ENCODE assay signal across 1 cellular context in genomic region chr2:97645700-97646629, GRCh38.
TF ChIP-seq lines count a peak whose summit lies in the region.

Gene COX5B, plus strand, starts transcription at chr2:97646062. Its CDS starts 25 bp downstream, at chr2:97646087.

TF ChIP-seq in HepG2, 621 proteins besides CTCF, POLR2A, EP300 and RAD21 (continued from another document and continues in another):
- TF ChIP-seq ZBTB33 (CRISPR knock-in tag; IDR thresholded peaks at IDR 0.05): peak; percentile 35; the same call in 1 of the 2 replicates
- no peak; the same call in 1 of the 2 replicates for TF ChIP-seq TOPORS (CRISPR knock-in tag; IDR thresholded peaks at IDR 0.05)
- TF ChIP-seq ZNF761 (CRISPR knock-in tag; conservative IDR thresholded peaks at IDR 0.05): 0 out of 2 replicates have a peak, but pooled peaks have one; percentile 16
- TF ChIP-seq ZNF792 (CRISPR knock-in tag; IDR thresholded peaks at IDR 0.05): peak; percentile 48
- TF ChIP-seq ISL2 (CRISPR knock-in tag; IDR thresholded peaks at IDR 0.05): peak; percentile 68
- peak; percentile 69 for TF ChIP-seq SMAD3 (CRISPR knock-in tag; IDR thresholded peaks at IDR 0.05)
- TF ChIP-seq ZNF552 (CRISPR knock-in tag; IDR thresholded peaks at IDR 0.05; ENCODE audit: borderline replicate concordance): peak; percentile 78; the same call in 1 of the 2 replicates
- TF ChIP-seq RBM22 (optimal IDR thresholded peaks at IDR 0.05; ENCODE audit: low read length): no peak
- TF ChIP-seq PREB (CRISPR knock-in tag; IDR thresholded peaks at IDR 0.05): no peak
- 0 out of 2 replicates have a peak, but pooled peaks have one; percentile 18 for TF ChIP-seq ZNF776 (CRISPR knock-in tag; IDR thresholded peaks at IDR 0.05)
- TF ChIP-seq HOXA7 (CRISPR knock-in tag; IDR thresholded peaks at IDR 0.05): no peak
- TF ChIP-seq TBX3 (IDR thresholded peaks at IDR 0.05; ENCODE audit: borderline replicate concordance): no peak
- no peak for TF ChIP-seq NR1H2 (CRISPR knock-in tag; IDR thresholded peaks at IDR 0.05; ENCODE audit: borderline replicate concordance, low read depth)
- no peak for TF ChIP-seq FOXA1 (IDR thresholded peaks at IDR 0.05)
- no peak for TF ChIP-seq FOXA1 (CRISPR knock-in tag; IDR thresholded peaks at IDR 0.05)
- TF ChIP-seq ZNF746 (CRISPR knock-in tag; IDR thresholded peaks at IDR 0.05): peak; percentile 73; the same call in 1 of the 2 replicates
- TF ChIP-seq HCFC1 (IDR thresholded peaks at IDR 0.05; ENCODE audit: low read depth, low read length): peak; percentile 35; the same call in 1 of the 2 replicates
- TF ChIP-seq STAT6 (CRISPR knock-in tag; IDR thresholded peaks at IDR 0.05; ENCODE audit: borderline replicate concordance): peak; percentile 61; the same call in 1 of the 2 replicates
- TF ChIP-seq TBX2 (CRISPR knock-in tag; IDR thresholded peaks at IDR 0.05; ENCODE audit: borderline replicate concordance): peak; percentile 78
- no peak for TF ChIP-seq NFIB (CRISPR knock-in tag; IDR thresholded peaks at IDR 0.05; ENCODE audit: borderline replicate concordance)
- no peak for TF ChIP-seq TOE1 (CRISPR knock-in tag; IDR thresholded peaks at IDR 0.05)
- TF ChIP-seq MAX (IDR thresholded peaks at IDR 0.05): peak; percentile 80; the same call in 1 of the 2 replicates
- TF ChIP-seq GATAD1 (CRISPR knock-in tag; IDR thresholded peaks at IDR 0.05): peak; percentile 89
- 0 out of 2 replicates have a peak, but pooled peaks have one; percentile 45 for TF ChIP-seq CREM (IDR thresholded peaks at IDR 0.05)
- TF ChIP-seq CREM (CRISPR knock-in tag; IDR thresholded peaks at IDR 0.05): no peak
- peak; percentile 96 for TF ChIP-seq HINFP (CRISPR knock-in tag; IDR thresholded peaks at IDR 0.05; ENCODE audit: low read depth)
- TF ChIP-seq XRCC5 (optimal IDR thresholded peaks at IDR 0.05; ENCODE audit: low read length): peak; percentile 58
- TF ChIP-seq ZNF367 (CRISPR knock-in tag; IDR thresholded peaks at IDR 0.05; ENCODE audit: borderline replicate concordance): peak; percentile 86; the same call in 1 of the 2 replicates
- peak; percentile 54 for TF ChIP-seq IKZF5 (CRISPR knock-in tag; IDR thresholded peaks at IDR 0.05)
- TF ChIP-seq BHLHE40 (IDR thresholded peaks at IDR 0.05; ENCODE audit: low read length): no peak; the same call in 1 of the 2 replicates
- TF ChIP-seq CENPBD1 (CRISPR knock-in tag; IDR thresholded peaks at IDR 0.05; ENCODE audit: borderline replicate concordance, low read depth): 0 out of 2 replicates have a peak, but pooled peaks have one; percentile 75
- TF ChIP-seq ZNF83 (CRISPR knock-in tag; IDR thresholded peaks at IDR 0.05; ENCODE audit: borderline replicate concordance): peak; percentile 65; the same call in 1 of the 2 replicates
- TF ChIP-seq BRF2 (CRISPR knock-in tag; IDR thresholded peaks at IDR 0.05): peak; percentile 24; the same call in 1 of the 2 replicates
- peak; percentile 89; the same call in 1 of the 2 replicates for TF ChIP-seq ZNF772 (CRISPR knock-in tag; IDR thresholded peaks at IDR 0.05)
- TF ChIP-seq ZNF891 (CRISPR knock-in tag; IDR thresholded peaks at IDR 0.05): peak; percentile 92
- TF ChIP-seq ZNF274 (CRISPR knock-in tag; IDR thresholded peaks at IDR 0.05): peak; percentile 81
- no peak for TF ChIP-seq CHD2 (IDR thresholded peaks at IDR 0.05; ENCODE audit: low read depth, low read length)
- peak; percentile 85 for TF ChIP-seq ZSCAN31 (CRISPR knock-in tag; IDR thresholded peaks at IDR 0.05; ENCODE audit: low read depth)
- TF ChIP-seq RFX5 (IDR thresholded peaks at IDR 0.05; ENCODE audit: low read depth, low read length): no peak; the same call in 1 of the 2 replicates
- TF ChIP-seq BRD4 (CRISPR knock-in tag; IDR thresholded peaks at IDR 0.05): peak; percentile 91
- no peak for TF ChIP-seq NFE2L2 (IDR thresholded peaks at IDR 0.05; ENCODE audit: low read length)
- TF ChIP-seq WIZ (CRISPR knock-in tag; IDR thresholded peaks at IDR 0.05): peak; percentile 29; the same call in 1 of the 2 replicates
- TF ChIP-seq POGZ (CRISPR knock-in tag; IDR thresholded peaks at IDR 0.05): no peak
- TF ChIP-seq RARA (CRISPR knock-in tag; IDR thresholded peaks at IDR 0.05): no peak
- TF ChIP-seq ONECUT2 (CRISPR knock-in tag; IDR thresholded peaks at IDR 0.05): no peak
- peak; percentile 93; the same call in 1 of the 2 replicates for TF ChIP-seq KLF6 (CRISPR knock-in tag; IDR thresholded peaks at IDR 0.05)
- 0 out of 2 replicates have a peak, but pooled peaks have one; percentile 76 for TF ChIP-seq ZNF678 (CRISPR knock-in tag; IDR thresholded peaks at IDR 0.05)
- peak; percentile 60; the same call in 1 of the 2 replicates for TF ChIP-seq ZNF556 (CRISPR knock-in tag; IDR thresholded peaks at IDR 0.05; ENCODE audit: borderline replicate concordance)
- peak; percentile 67; the same call in 1 of the 2 replicates for TF ChIP-seq MYC (CRISPR knock-in tag; IDR thresholded peaks at IDR 0.05; ENCODE audit: borderline replicate concordance)
- TF ChIP-seq ZMYM3 (CRISPR knock-in tag; IDR thresholded peaks at IDR 0.05): peak; percentile 26; the same call in 1 of the 2 replicates
- no peak; the same call in 1 of the 2 replicates for TF ChIP-seq ZBTB38 (CRISPR knock-in tag; IDR thresholded peaks at IDR 0.05)
- TF ChIP-seq ZNF276 (CRISPR knock-in tag; IDR thresholded peaks at IDR 0.05; ENCODE audit: low read depth): no peak
- TF ChIP-seq HMGXB4 (CRISPR knock-in tag; IDR thresholded peaks at IDR 0.05; ENCODE audit: borderline replicate concordance in 1 of 2, low read depth in 1 of 2): peak; percentile 87
- no peak for TF ChIP-seq NR3C1 (CRISPR knock-in tag; IDR thresholded peaks at IDR 0.05)
- peak; percentile 89 for TF ChIP-seq KDM5A (IDR thresholded peaks at IDR 0.05; ENCODE audit: borderline replicate concordance, low read length)
- TF ChIP-seq ZNF572 (CRISPR knock-in tag; IDR thresholded peaks at IDR 0.05): no peak
- no peak for TF ChIP-seq SMARCE1 (IDR thresholded peaks at IDR 0.05; ENCODE audit: borderline replicate concordance)
- TF ChIP-seq PBX2 (CRISPR knock-in tag; IDR thresholded peaks at IDR 0.05): no peak
